9 cellular contexts compared by ENCODE assay signal in genomic region chr22:39808087-39808486, GRCh38.
DNase-seq lines count a peak whose midpoint lies in the region; ATAC-seq and TF ChIP-seq lines count a peak whose summit lies in the region.
"Had no signal": no experiment of that assay in that cellular context is flagged by ENCODE, and none has a peak within 500 bp of the region (broad histone marks: within the 10 kb centered on the region; RNA-seq: fewer than 3 reads in every experiment).

No MANE protein-coding gene starts in this region.

- WGBS in heart right ventricle, 2 donors: 15 to 19% methylated on average over 3 of the region's 3 CpGs

- DNase-seq in heart right ventricle (no peak), cardiac septum (ENCODE audit: low spot score) (no peak), T-helper 9 cell (peak; percentile 4), globus pallidus (ENCODE audit: low spot score) (peak; percentile 0), MV-4-11 (lab: John Stamatoyannopoulos, UW) (no peak), mesenteric fat pad (ENCODE audit: low spot score) (no peak), DMS153 (lab: John Stamatoyannopoulos, UW) (no peak), left lung (no peak)

- H3K36me3 ChIP-seq in heart right ventricle (no peaks in the 10 kb centered on the region), left lung (no peaks in the 10 kb centered on the region)
- H3K36me3 ChIP-seq: neutrophil had no signal

- H3K27me3 ChIP-seq in heart right ventricle (peaks cover 0 to 79% (median 70%) of the 10 kb centered on the region in 7 donors), left lung (peaks cover 0 to 44% of the 10 kb centered on the region in 2 donors)

- no peaks in the 10 kb centered on the region for H3K4me1 ChIP-seq in heart right ventricle
- H3K4me1 ChIP-seq in left lung: no peaks in the 10 kb centered on the region

- ATAC-seq in heart right ventricle (no peak), left lung (no peak)

- no peaks in the 10 kb centered on the region for H3K9me3 ChIP-seq in heart right ventricle
- H3K9me3 ChIP-seq in left lung: no peaks in the 10 kb centered on the region
- H3K9me3 ChIP-seq: neutrophil had no signal

- TF ChIP-seq CTCF in heart right ventricle (IDR thresholded peaks at IDR 0.05) (peak in 5 of 9 donors; percentile 14 to 43 (median 27)), left lung (IDR thresholded peaks at IDR 0.05) (peak in 1 of 2 donors; percentile 35)

- H3K4me3 ChIP-seq in heart right ventricle: no peak overlapping the region
- H3K4me3 ChIP-seq in left lung: no peak overlapping the region

- no peak overlapping the region for H3K27ac ChIP-seq in heart right ventricle
- H3K27ac ChIP-seq in left lung: no peak overlapping the region
- H3K27ac ChIP-seq: neutrophil had no signal

- intact Hi-C loops in heart right ventricle (cut with DNase I): loop anchor here in 1 of 10 donors (10.0 kb wide), 1 partner anchor 47 kb away; no protein-coding TSS in a partner anchor
- intact Hi-C loops in cardiac septum (cut with DNase I): no loop called here
- intact Hi-C loops in left lung (cut with DNase I): no loop called here

Comparison
In these comparisons a context has a peak if more than half of its experiments do, and no peak if none do; other contexts are left out.
1. DNase-seq: peak in T-helper 9 cell (single experiment) and globus pallidus (single experiment); none in heart right ventricle (0 of 2), cardiac septum (single experiment), MV-4-11 (single experiment), mesenteric fat pad (single experiment), DMS153 (single experiment) and left lung (0 of 2).